Comparison of ENCODE assay signal across 8 cellular contexts in the genomic region with DNA sequence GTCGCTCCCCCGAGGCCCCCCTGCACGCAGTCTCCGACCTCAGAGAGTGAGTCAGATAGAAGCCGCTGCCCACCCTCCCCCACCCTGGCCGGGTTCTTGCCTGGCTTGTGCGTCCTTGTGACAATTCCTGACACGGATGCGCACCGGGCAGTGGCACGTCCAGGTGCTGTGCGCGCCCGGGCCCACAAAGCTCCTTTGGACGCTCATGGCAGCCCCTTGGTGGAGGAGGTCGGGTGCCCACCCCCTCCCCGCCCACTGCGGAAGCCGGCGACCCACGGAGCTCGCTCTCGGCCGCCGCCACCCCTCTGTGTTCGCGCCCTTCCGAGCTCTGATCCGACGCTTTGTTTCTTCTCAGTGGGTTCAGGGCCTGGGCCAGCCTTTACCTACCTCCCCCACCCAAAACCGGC. TPM values are rescaled to one million over a fixed set of nuclear protein-coding genes. Genes with fewer than 3 reads are reported as not detected.
A peak's percentile ranks its signal among the peaks of the same experiment; 100 is the strongest.
DNase-seq lines count a peak whose midpoint lies in the region; ATAC-seq and TF ChIP-seq lines count a peak whose summit lies in the region.

No MANE protein-coding gene starts in this region.

- no peak for TF ChIP-seq POLR2A in esophagus muscularis mucosa (IDR thresholded peaks at IDR 0.05; ENCODE audit: low read depth)

- intact Hi-C loops in activated CD4-positive, alpha-beta memory T cell treated with anti-CD3 and anti-CD28 coated beads for 36 hours (cut with micrococcal nuclease) = loop anchor here (5.0 to 10.0 kb wide), 3 partner anchors 50 to 220 kb away; partner anchors contain the start of genes FANCA, SPATA2L and TCF25
- intact Hi-C loops in esophagus muscularis mucosa (cut with DNase I) = no loop called here

- no peak overlapping the region for H3K27ac Mint-ChIP-seq in activated CD4-positive, alpha-beta memory T cell treated with anti-CD3 and anti-CD28 coated beads for 36 hours

- TF ChIP-seq CTCF in esophagus muscularis mucosa (IDR thresholded peaks at IDR 0.05) = no peak

- WGBS in esophagus muscularis mucosa = 3% methylated on average over 6 of the region's 31 CpGs
- under 1% methylated on average over 31 of the region's 31 CpGs for WGBS in urinary bladder

- peaks cover 45% of the 10 kb centered on the region for H3K27me3 Mint-ChIP-seq in activated CD4-positive, alpha-beta memory T cell treated with anti-CD3 and anti-CD28 coated beads for 36 hours

- in situ Hi-C loops in KBM-7 (cut with MboI; ENCODE audit: low pct_unique_long_range_greater_than_20kb, low sequenced_read_pairs) = no loop called here

- H3K36me3 ChIP-seq in esophagus muscularis mucosa (no peaks in the 10 kb centered on the region), muscle layer of duodenum (ENCODE audit: control insufficient read depth in 1 of 2, insufficient read depth in 2 of 2, low read length in 2 of 2) (no peaks in the 10 kb centered on the region), urinary bladder (ENCODE audit: insufficient read depth) (no peaks in the 10 kb centered on the region)

- H3K9me3 Mint-ChIP-seq in activated CD4-positive, alpha-beta memory T cell treated with anti-CD3 and anti-CD28 coated beads for 36 hours = no peaks in the 10 kb centered on the region

- no peaks in the 10 kb centered on the region for H3K36me3 Mint-ChIP-seq in activated CD4-positive, alpha-beta memory T cell treated with anti-CD3 and anti-CD28 coated beads for 36 hours

- DNase-seq in DMS79 treated with DMSO at 0.1 percent for 48 hours (lab: John Stamatoyannopoulos, UW) = peak; percentile 38
- peak; percentile 43 for DNase-seq in KBM-7
- DNase-seq in activated CD4-positive, alpha-beta memory T cell treated with anti-CD3 and anti-CD28 coated beads for 36 hours = peak; percentile 65
- DNase-seq in esophagus muscularis mucosa (ENCODE audit: extremely low spot score) = no peak

- POLR2A ChIA-PET in activated CD4-positive, alpha-beta memory T cell treated with anti-CD3 and anti-CD28 coated beads for 36 hours (lab: Charles Lee) = interaction anchor here (0.8 to 1.3 kb wide), 2 partner anchors 10 to 28 kb away, joined by 3 read pairs; no protein-coding TSS in a partner anchor

- H3K27ac ChIP-seq in esophagus muscularis mucosa (replicated peaks in 1 of 4) (peak overlapping the region; percentile 73 to 88 (median 78)), muscle layer of duodenum (ENCODE audit: low read length) (peak overlapping the region; percentile 96), urinary bladder (ENCODE audit: low read depth) (peak overlapping the region; percentile 82)

- peaks cover 65 to 90% (median 76%) of the 10 kb centered on the region in 4 donors for H3K4me1 ChIP-seq in esophagus muscularis mucosa
- H3K4me1 ChIP-seq in muscle layer of duodenum (ENCODE audit: control insufficient read depth in 1 of 2, insufficient read depth in 2 of 2, low read length in 2 of 2) = peaks cover 3 to 57% of the 10 kb centered on the region in 2 donors
- H3K4me1 ChIP-seq in urinary bladder (ENCODE audit: insufficient read depth) = no peaks in the 10 kb centered on the region

- H3K4me3 ChIP-seq in esophagus muscularis mucosa (peak overlapping the region; percentile 59 to 76 (median 62)), muscle layer of duodenum (ENCODE audit: low read depth in 1 of 2, low read length in 2 of 2) (peak overlapping the region; percentile 69), urinary bladder (ENCODE audit: low read depth, low read length) (peak overlapping the region; percentile 53)

- no peak for TF ChIP-seq EP300 in esophagus muscularis mucosa (IDR thresholded peaks at IDR 0.05)

- H3K9me3 ChIP-seq in esophagus muscularis mucosa (no peaks in the 10 kb centered on the region), muscle layer of duodenum (ENCODE audit: control insufficient read depth in 1 of 2, low read length in 2 of 2) (no peaks in the 10 kb centered on the region)

- H3K27me3 ChIP-seq in esophagus muscularis mucosa = peaks cover 6 to 98% (median 27%) of the 10 kb centered on the region in 4 donors
- peaks cover 14% of the 10 kb centered on the region for H3K27me3 ChIP-seq in muscle layer of duodenum (ENCODE audit: low read depth, low read length)

- ATAC-seq in HG03521 (IDR thresholded peaks at IDR 0.05; ENCODE audit: unreplicated experiment) = no peak
- no peak for ATAC-seq in GM21737 (IDR thresholded peaks at IDR 0.05; ENCODE audit: unreplicated experiment)

- peaks cover 51% of the 10 kb centered on the region for H3K4me1 Mint-ChIP-seq in activated CD4-positive, alpha-beta memory T cell treated with anti-CD3 and anti-CD28 coated beads for 36 hours (ENCODE audit: low read depth)

- peak overlapping the region; percentile 59 for H3K4me3 Mint-ChIP-seq in activated CD4-positive, alpha-beta memory T cell treated with anti-CD3 and anti-CD28 coated beads for 36 hours

- CTCF ChIA-PET in activated CD4-positive, alpha-beta memory T cell treated with anti-CD3 and anti-CD28 coated beads for 36 hours (lab: Charles Lee) = interaction anchor here (1.3 to 3.8 kb wide), 2 partner anchors 12 to 25 kb away, joined by 3 to 22 read pairs; no protein-coding TSS in a partner anchor

RNA-seq across cellular contexts. Expression of gene TUBB3, which starts 0.7 kb away (rescaled TPM):
- total RNA-seq in activated CD4-positive, alpha-beta memory T cell treated with anti-CD3 and anti-CD28 coated beads for 36 hours = 1 to 10 TPM in 1 of 2 experiments, under 1 TPM in 1; 0.99 to 1.4 TPM
- total RNA-seq in esophagus muscularis mucosa (10 to 100 TPM in 3 of 4 donors, 1 to 10 TPM in 1; 2.5 to 19.5 (median 12.9) TPM), urinary bladder (28.0 TPM)
- polyA plus RNA-seq in urinary bladder = 16.1 TPM

RNA-seq across cellular contexts. Expression of gene MC1R, which starts 3.8 kb away (rescaled TPM):
- 1 to 10 TPM in 1 of 2 experiments, under 1 TPM in 1; 0.85 to 1.3 TPM for total RNA-seq in activated CD4-positive, alpha-beta memory T cell treated with anti-CD3 and anti-CD28 coated beads for 36 hours
- total RNA-seq in esophagus muscularis mucosa (1 to 10 TPM; 2.0 to 5.0 (median 2.9) TPM), urinary bladder (3.8 TPM)
- polyA plus RNA-seq in urinary bladder = 7.0 TPM

RNA-seq across cellular contexts. Expression of gene DEF8, which starts 26.1 kb away (rescaled TPM):
- 10 to 100 TPM; 29.0 to 33.3 TPM for total RNA-seq in activated CD4-positive, alpha-beta memory T cell treated with anti-CD3 and anti-CD28 coated beads for 36 hours
- total RNA-seq in esophagus muscularis mucosa (100 to 1,000 TPM in 2 of 4 donors, 10 to 100 TPM in 2; 86.8 to 112 (median 99.4) TPM), urinary bladder (27.5 TPM)
- polyA plus RNA-seq in urinary bladder = 84.4 TPM

RNA-seq across cellular contexts. Expression of gene TCF25, which starts 49.1 kb away (rescaled TPM):
- 100 to 1,000 TPM; 139 to 147 TPM for total RNA-seq in activated CD4-positive, alpha-beta memory T cell treated with anti-CD3 and anti-CD28 coated beads for 36 hours
- total RNA-seq in esophagus muscularis mucosa (100 to 1,000 TPM; 126 to 151 (median 137) TPM), urinary bladder (107 TPM)
- 128 TPM for polyA plus RNA-seq in urinary bladder
